8 cellular contexts compared by ENCODE assay signal in the genomic region with DNA sequence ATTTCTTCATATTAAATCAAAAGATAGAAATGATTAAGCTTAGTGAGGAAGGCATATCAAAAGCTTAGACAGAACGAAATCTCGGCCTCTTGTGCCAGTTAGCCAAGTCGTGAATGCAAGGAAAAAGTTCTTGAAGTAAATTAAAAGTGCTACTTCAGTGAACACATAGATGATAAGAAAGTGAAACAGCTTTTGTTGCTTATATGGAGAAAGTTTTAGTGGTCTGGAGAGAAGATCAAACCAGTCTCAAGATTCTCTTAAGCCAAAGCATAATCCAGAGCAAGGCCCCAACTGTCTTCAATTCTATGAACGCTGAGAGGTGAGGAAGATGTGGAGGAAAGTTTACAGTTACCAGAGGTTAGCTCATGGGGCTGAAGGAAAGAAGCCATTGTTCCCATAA.
"Had no signal": no experiment of that assay in that cellular context is flagged by ENCODE, and none has a peak within 500 bp of the region (broad histone marks: within the 10 kb centered on the region; RNA-seq: fewer than 3 reads in every experiment).

No MANE protein-coding gene starts in this region.

- FAIRE-seq: HTR-8/SVneo, K562 had no signal

- DNase-seq: GM23248, GOT3, H7, IMR-90 had no signal

- H3K4me3 ChIP-seq: GM23248, HAP-1, K562 had no signal

- ATAC-seq: HCT116, K562 had no signal

- H3K9me3 ChIP-seq: HAP-1 had no signal

- H3K9ac ChIP-seq: GM23248 had no signal

- H3K36me3 ChIP-seq: HAP-1 had no signal

- H3K27ac ChIP-seq: GM23248 had no signal

- H2AFZ ChIP-seq: GM23248 had no signal
